23 cellular contexts compared by ENCODE assay signal in genomic region chr15:42082832-42083604, GRCh38. TPM values are rescaled to one million over a fixed set of nuclear protein-coding genes. Genes with fewer than 3 reads are reported as not detected.
DNase-seq lines count a peak whose midpoint lies in the region; ATAC-seq and TF ChIP-seq lines count a peak whose summit lies in the region.
"Had no signal": no experiment of that assay in that cellular context is flagged by ENCODE, and none has a peak within 500 bp of the region (broad histone marks: within the 10 kb centered on the region; RNA-seq: fewer than 3 reads in every experiment).

No MANE protein-coding gene starts in this region.

- ATAC-seq in activated CD8-positive, alpha-beta memory T cell treated with anti-CD3 and anti-CD28 coated beads, Interleukin-2, amount 10 ng/mL, durations not matched to agents 7 days and 5 days: no peak
- ATAC-seq in upper lobe of right lung: no peak

- H3K36me3 ChIP-seq in upper lobe of right lung: no peaks in the 10 kb centered on the region
- H3K36me3 ChIP-seq: BLaER1 treated with 17β-estradiol and CSF1 and Interleukin-3, amounts not matched to agents 10 nM and 100 nM had no signal

- H3K27me3 Mint-ChIP-seq in activated CD8-positive, alpha-beta memory T cell treated with anti-CD3 and anti-CD28 coated beads, Interleukin-2, amount 10 ng/mL, durations not matched to agents 7 days and 5 days: peaks cover 17% of the 10 kb centered on the region

- H3K4me1 Mint-ChIP-seq in activated CD8-positive, alpha-beta memory T cell treated with anti-CD3 and anti-CD28 coated beads, Interleukin-2, amount 10 ng/mL, durations not matched to agents 7 days and 5 days: peaks cover 8% of the 10 kb centered on the region

- no peak overlapping the region for H3K4me3 Mint-ChIP-seq in activated CD8-positive, alpha-beta memory T cell treated with anti-CD3 and anti-CD28 coated beads, Interleukin-2, amount 10 ng/mL, durations not matched to agents 7 days and 5 days
- H3K4me3 Mint-ChIP-seq: CD4-positive, alpha-beta memory T cell; IgD-negative memory B cell had no signal

- H3K27me3 ChIP-seq in upper lobe of right lung: peaks cover 3% of the 10 kb centered on the region
- H3K27me3 ChIP-seq: BLaER1 treated with 17β-estradiol and CSF1 and Interleukin-3, amounts not matched to agents 10 nM and 100 nM had no signal

- peaks cover 10% of the 10 kb centered on the region for H3K4me1 ChIP-seq in upper lobe of right lung
- H3K4me1 ChIP-seq: Caco-2 had no signal

- H3K4me3 ChIP-seq in coronary artery (no peak overlapping the region), upper lobe of right lung (no peak overlapping the region)
- H3K4me3 ChIP-seq: BLaER1 treated with 17β-estradiol and CSF1 and Interleukin-3, amounts not matched to agents 10 nM and 100 nM; SK-N-MC had no signal

- DNase-seq in activated CD8-positive, alpha-beta memory T cell treated with anti-CD3 and anti-CD28 coated beads for 24 hours: peak; percentile 50
- DNase-seq in activated CD8-positive, alpha-beta memory T cell treated with anti-CD3 and anti-CD28 coated beads, Interleukin-2, amount 10 ng/mL, durations not matched to agents 7 days and 5 days: no peak
- DNase-seq in coronary artery (ENCODE audit: low spot score): peak; percentile 66
- DNase-seq in posterior vena cava (ENCODE audit: low spot score): peak; percentile 68
- peak; percentile 52 for DNase-seq in upper lobe of right lung
- no peak for DNase-seq in effector CD8-positive, alpha-beta T cell (lab: John Stamatoyannopoulos, UW)
- no peak for DNase-seq in NCI-H1105 (lab: John Stamatoyannopoulos, UW)
- no peak for DNase-seq in cardiac septum (ENCODE audit: low spot score)
- DNase-seq: Caco-2; CD4-positive, alpha-beta memory T cell; DND-41; NCI-H1417 treated with DMSO at 0.1 percent for 48 hours; NCI-H187; NCI-H446 treated with DMSO at 0.1 percent for 48 hours; NCI-H526 treated with DMSO at 0.1 percent for 48 hours; OCI-M1; SHP77 treated with DMSO at 0.1 percent for 48 hours had no signal

- no peaks in the 10 kb centered on the region for H3K9me3 Mint-ChIP-seq in activated CD8-positive, alpha-beta memory T cell treated with anti-CD3 and anti-CD28 coated beads, Interleukin-2, amount 10 ng/mL, durations not matched to agents 7 days and 5 days (ENCODE audit: low read depth)
- H3K9me3 Mint-ChIP-seq: IgD-negative memory B cell had no signal

- H3K36me3 Mint-ChIP-seq in activated CD8-positive, alpha-beta memory T cell treated with anti-CD3 and anti-CD28 coated beads, Interleukin-2, amount 10 ng/mL, durations not matched to agents 7 days and 5 days: no peaks in the 10 kb centered on the region
- H3K36me3 Mint-ChIP-seq: CD4-positive, alpha-beta memory T cell; IgD-negative memory B cell had no signal

- H3K9me3 ChIP-seq in upper lobe of right lung: no peaks in the 10 kb centered on the region
- H3K9me3 ChIP-seq: BLaER1 treated with 17β-estradiol and CSF1 and Interleukin-3, amounts not matched to agents 10 nM and 100 nM; Caco-2 had no signal

- no peak overlapping the region for H3K27ac ChIP-seq in coronary artery
- no peak overlapping the region for H3K27ac ChIP-seq in upper lobe of right lung
- H3K27ac ChIP-seq: 22Rv1; BLaER1 treated with 17β-estradiol and CSF1 and Interleukin-3, amounts not matched to agents 10 nM and 100 nM; SK-N-MC had no signal

- intact Hi-C loops in posterior vena cava (cut with DNase I): loop anchor here in 1 of 2 donors (10.0 kb wide), 1 partner anchor 88 kb away; no protein-coding TSS in a partner anchor
- intact Hi-C loops in upper lobe of right lung (cut with DNase I): no loop called here
- intact Hi-C loops in cardiac septum (cut with DNase I): loop anchor here (5.0 kb wide), 1 partner anchor 54 kb away; no protein-coding TSS in a partner anchor

- no peak for TF ChIP-seq CTCF in coronary artery (IDR thresholded peaks at IDR 0.05)
- no peak for TF ChIP-seq CTCF in upper lobe of right lung (IDR thresholded peaks at IDR 0.05)

- CTCF ChIA-PET in activated CD8-positive, alpha-beta memory T cell treated with anti-CD3 and anti-CD28 coated beads, Interleukin-2, amount 10 ng/mL, durations not matched to agents 7 days and 5 days (lab: Charles Lee): interaction anchor here (0.8 to 6.8 kb wide), 15 partner anchors 9 to 302 kb away, joined by 3 to 49 read pairs (median 5); partner anchors contain the start of genes EHD4 and PLA2G4D

- no peak overlapping the region for H3K27ac Mint-ChIP-seq in activated CD8-positive, alpha-beta memory T cell treated with anti-CD3 and anti-CD28 coated beads, Interleukin-2, amount 10 ng/mL, durations not matched to agents 7 days and 5 days
- H3K27ac Mint-ChIP-seq: IgD-negative memory B cell had no signal

RNA-seq across cellular contexts. Expression of gene PLA2G4D, which starts 11.3 kb away (rescaled TPM):
- total RNA-seq in activated CD8-positive, alpha-beta memory T cell treated with anti-CD3 and anti-CD28 coated beads, Interleukin-2, amount 10 ng/mL, durations not matched to agents 7 days and 5 days: not detected
- total RNA-seq in posterior vena cava (not detected), upper lobe of right lung (not detected), cardiac septum (not detected)
- total RNA-seq: Caco-2; CD4-positive, alpha-beta memory T cell; H4; RPMI7951 had no signal

Comparison
In these comparisons a context has a peak if more than half of its experiments do, and no peak if none do; other contexts are left out.
1. DNase-seq: peak in activated CD8-positive, alpha-beta memory T cell treated with anti-CD3 and anti-CD28 coated beads for 24 hours (single experiment), coronary artery (single experiment), posterior vena cava (single experiment) and upper lobe of right lung (single experiment); none in activated CD8-positive, alpha-beta memory T cell treated with anti-CD3 and anti-CD28 coated beads, Interleukin-2, amount 10 ng/mL, durations not matched to agents 7 days and 5 days (single experiment), effector CD8-positive, alpha-beta T cell (single experiment), NCI-H1105 (single experiment) and cardiac septum (single experiment).